Comparison of ENCODE assay signal across 1 cellular context in the genomic region with DNA sequence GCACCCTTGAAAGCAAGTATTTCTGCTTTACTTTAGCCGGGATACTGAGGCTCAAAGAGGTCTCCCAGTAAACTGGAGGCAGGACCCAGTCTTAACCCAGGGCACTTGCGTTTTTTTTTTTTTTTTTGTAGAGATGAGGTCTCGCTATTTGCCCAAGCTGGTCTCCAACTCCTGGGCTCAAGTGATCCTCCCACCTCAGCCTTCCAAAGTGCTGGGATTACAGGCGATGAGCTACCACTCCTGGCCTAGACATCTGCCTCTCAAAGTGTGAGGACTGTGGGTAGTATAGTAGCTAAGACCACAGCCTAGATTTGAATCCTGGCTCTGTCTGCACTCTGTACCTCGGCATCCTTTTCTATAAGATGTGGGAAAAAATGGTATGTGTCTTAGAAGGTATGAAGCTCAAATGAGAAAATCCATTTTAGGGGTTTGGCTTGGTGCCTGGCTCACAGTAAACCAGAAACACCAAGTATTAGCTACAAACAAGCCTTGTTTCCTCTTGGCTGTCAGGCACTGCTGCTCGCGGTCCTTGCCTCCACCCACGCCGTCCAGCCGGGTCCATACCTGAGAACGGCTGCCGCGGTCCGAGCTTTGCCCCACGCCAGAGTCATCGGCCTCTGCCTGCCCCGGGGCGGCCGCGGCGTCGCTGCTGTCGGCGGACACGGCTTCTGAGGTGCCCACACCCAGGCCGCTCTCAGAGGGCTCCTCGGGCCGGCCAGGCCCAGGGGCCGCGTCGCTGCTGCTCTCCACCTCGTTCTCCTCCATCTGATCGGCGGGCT.
TF ChIP-seq lines count a peak whose summit lies in the region.

No MANE protein-coding gene starts in this region.

TF ChIP-seq in HepG2, 621 proteins besides CTCF, POLR2A, EP300 and RAD21 (continues in another document):
- TF ChIP-seq ZNF850 (CRISPR knock-in tag; conservative IDR thresholded peaks at IDR 0.05) (peak; percentile 52), NFATC3 (CRISPR knock-in tag; IDR thresholded peaks at IDR 0.05) (peak; percentile 6; the same call in 1 of the 2 replicates), PAF1 (CRISPR knock-in tag; IDR thresholded peaks at IDR 0.05) (no peak), TEAD3 (CRISPR knock-in tag; optimal IDR thresholded peaks at IDR 0.05; ENCODE audit: borderline replicate concordance) (no peak), ZBTB4 (CRISPR knock-in tag; IDR thresholded peaks at IDR 0.05; ENCODE audit: borderline replicate concordance) (no peak), ZFP62 (CRISPR knock-in tag; IDR thresholded peaks at IDR 0.05) (0 out of 2 replicates have a peak, but pooled peaks have one; percentile 24), ZNF484 (CRISPR knock-in tag; IDR thresholded peaks at IDR 0.05; ENCODE audit: borderline replicate concordance, low read depth) (peak; percentile 66; the same call in 1 of the 2 replicates), NBN (conservative IDR thresholded peaks at IDR 0.05) (no peak), HDAC1 (CRISPR knock-in tag; IDR thresholded peaks at IDR 0.05) (no peak; the same call in 1 of the 2 replicates), AKNA (CRISPR knock-in tag; IDR thresholded peaks at IDR 0.05; ENCODE audit: borderline replicate concordance) (no peak), ZNF775 (CRISPR knock-in tag; IDR thresholded peaks at IDR 0.05; ENCODE audit: borderline replicate concordance) (0 out of 2 replicates have a peak, but pooled peaks have one; percentile 14), TGIF2 (CRISPR knock-in tag; IDR thresholded peaks at IDR 0.05) (0 out of 2 replicates have a peak, but pooled peaks have one; percentile 6), TRAFD1 (CRISPR knock-in tag; IDR thresholded peaks at IDR 0.05; ENCODE audit: borderline replicate concordance) (no peak), ZNF329 (CRISPR knock-in tag; IDR thresholded peaks at IDR 0.05; ENCODE audit: low read depth) (no peak), STAT6 (CRISPR knock-in tag; IDR thresholded peaks at IDR 0.05; ENCODE audit: borderline replicate concordance) (no peak), EEA1 (CRISPR knock-in tag; IDR thresholded peaks at IDR 0.05; ENCODE audit: borderline replicate concordance) (peak; percentile 46; the same call in 1 of the 2 replicates), SNRNP70 (IDR thresholded peaks at IDR 0.05; ENCODE audit: low read depth, low read length) (no peak), RFX3 (CRISPR knock-in tag; IDR thresholded peaks at IDR 0.05) (no peak), ZNF747 (CRISPR knock-in tag; IDR thresholded peaks at IDR 0.05; ENCODE audit: borderline replicate concordance) (no peak)
- TF ChIP-seq, protein P1, sequence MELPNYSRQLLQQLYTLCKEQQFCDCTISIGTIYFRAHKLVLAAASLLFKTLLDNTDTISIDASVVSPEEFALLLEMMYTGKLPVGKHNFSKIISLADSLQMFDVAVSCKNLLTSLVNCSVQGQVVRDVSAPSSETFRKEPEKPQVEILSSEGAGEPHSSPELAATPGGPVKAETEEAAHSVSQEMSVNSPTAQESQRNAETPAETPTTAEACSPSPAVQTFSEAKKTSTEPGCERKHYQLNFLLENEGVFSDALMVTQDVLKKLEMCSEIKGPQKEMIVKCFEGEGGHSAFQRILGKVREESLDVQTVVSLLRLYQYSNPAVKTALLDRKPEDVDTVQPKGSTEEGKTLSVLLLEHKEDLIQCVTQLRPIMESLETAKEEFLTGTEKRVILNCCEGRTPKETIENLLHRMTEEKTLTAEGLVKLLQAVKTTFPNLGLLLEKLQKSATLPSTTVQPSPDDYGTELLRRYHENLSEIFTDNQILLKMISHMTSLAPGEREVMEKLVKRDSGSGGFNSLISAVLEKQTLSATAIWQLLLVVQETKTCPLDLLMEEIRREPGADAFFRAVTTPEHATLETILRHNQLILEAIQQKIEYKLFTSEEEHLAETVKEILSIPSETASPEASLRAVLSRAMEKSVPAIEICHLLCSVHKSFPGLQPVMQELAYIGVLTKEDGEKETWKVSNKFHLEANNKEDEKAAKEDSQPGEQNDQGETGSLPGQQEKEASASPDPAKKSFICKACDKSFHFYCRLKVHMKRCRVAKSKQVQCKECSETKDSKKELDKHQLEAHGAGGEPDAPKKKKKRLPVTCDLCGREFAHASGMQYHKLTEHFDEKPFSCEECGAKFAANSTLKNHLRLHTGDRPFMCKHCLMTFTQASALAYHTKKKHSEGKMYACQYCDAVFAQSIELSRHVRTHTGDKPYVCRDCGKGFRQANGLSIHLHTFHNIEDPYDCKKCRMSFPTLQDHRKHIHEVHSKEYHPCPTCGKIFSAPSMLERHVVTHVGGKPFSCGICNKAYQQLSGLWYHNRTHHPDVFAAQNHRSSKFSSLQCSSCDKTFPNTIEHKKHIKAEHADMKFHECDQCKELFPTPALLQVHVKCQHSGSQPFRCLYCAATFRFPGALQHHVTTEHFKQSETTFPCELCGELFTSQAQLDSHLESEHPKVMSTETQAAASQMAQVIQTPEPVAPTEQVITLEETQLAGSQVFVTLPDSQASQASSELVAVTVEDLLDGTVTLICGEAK (IDR thresholded peaks at IDR 0.05) = no peak
- TF ChIP-seq, protein P1 (CRISPR knock-in tag; IDR thresholded peaks at IDR 0.05) = no peak
- TF ChIP-seq, protein P2, sequence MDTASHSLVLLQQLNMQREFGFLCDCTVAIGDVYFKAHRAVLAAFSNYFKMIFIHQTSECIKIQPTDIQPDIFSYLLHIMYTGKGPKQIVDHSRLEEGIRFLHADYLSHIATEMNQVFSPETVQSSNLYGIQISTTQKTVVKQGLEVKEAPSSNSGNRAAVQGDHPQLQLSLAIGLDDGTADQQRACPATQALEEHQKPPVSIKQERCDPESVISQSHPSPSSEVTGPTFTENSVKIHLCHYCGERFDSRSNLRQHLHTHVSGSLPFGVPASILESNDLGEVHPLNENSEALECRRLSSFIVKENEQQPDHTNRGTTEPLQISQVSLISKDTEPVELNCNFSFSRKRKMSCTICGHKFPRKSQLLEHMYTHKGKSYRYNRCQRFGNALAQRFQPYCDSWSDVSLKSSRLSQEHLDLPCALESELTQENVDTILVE (CRISPR knock-in tag; IDR thresholded peaks at IDR 0.05) = no peak
